In the genomic region with DNA sequence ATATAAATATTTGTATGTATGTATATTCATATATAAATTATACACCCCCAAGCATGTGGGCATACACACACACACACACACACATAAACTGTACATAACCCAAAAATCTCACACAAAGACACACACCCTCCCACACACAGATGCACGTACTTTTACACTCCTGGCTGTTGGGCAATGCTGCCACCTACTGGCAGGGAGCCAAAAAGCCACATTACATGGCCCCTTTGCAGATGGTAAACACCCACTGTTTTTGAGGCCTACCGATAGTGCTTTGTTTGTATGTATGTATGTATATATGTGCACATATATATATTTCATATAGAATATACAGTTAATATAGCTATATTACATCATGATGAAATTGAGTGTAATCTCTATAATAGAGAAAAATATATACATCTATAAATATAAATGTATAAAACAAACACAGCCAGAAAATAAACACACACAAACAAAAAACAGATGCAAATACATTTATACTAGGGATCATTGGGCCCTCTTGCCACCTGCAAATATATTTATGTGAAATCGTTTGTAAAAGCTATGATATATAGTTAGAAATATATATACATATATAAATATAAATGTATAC, we compare ENCODE assay signal across 9 cellular contexts.
A peak's percentile ranks its signal among the peaks of the same experiment; 100 is the strongest.
DNase-seq lines count a peak whose midpoint lies in the region; ATAC-seq and TF ChIP-seq lines count a peak whose summit lies in the region.
"Had no signal": no experiment of that assay in that cellular context is flagged by ENCODE, and none has a peak within 500 bp of the region (broad histone marks: within the 10 kb centered on the region; RNA-seq: fewer than 3 reads in every experiment).

No MANE protein-coding gene starts in this region.

- no peaks in the 10 kb centered on the region for H3K36me3 Mint-ChIP-seq in CD8-positive, alpha-beta memory T cell
- no peaks in the 10 kb centered on the region for H3K36me3 Mint-ChIP-seq in endodermal cell (ENCODE audit: low read depth)

- H3K4me1 ChIP-seq in CD8-positive, alpha-beta memory T cell (ENCODE audit: insufficient read depth, low read length): no peaks in the 10 kb centered on the region
- H3K4me1 ChIP-seq in endodermal cell (ENCODE audit: control insufficient read depth, insufficient read depth, low read length) (no peaks in the 10 kb centered on the region), mucosa of descending colon (ENCODE audit: low read depth) (no peaks in the 10 kb centered on the region)

- peak; percentile 71 to 88 (median 77) for DNase-seq in CD8-positive, alpha-beta memory T cell
- DNase-seq in NCI-H774 (lab: John Stamatoyannopoulos, UW) (peak; percentile 73), endodermal cell (peak; percentile 92), mucosa of descending colon (peak; percentile 65 to 81 (median 80))
- DNase-seq in activated CD8-positive, alpha-beta memory T cell treated with anti-CD3 and anti-CD28 coated beads for 1 hour (ENCODE audit: extremely low read depth in 1 of 2, low read depth in 1 of 2): peak; percentile 60 to 72
- DNase-seq in stimulated activated CD8-positive, alpha-beta memory T cell treated with anti-CD3 and anti-CD28 coated beads, Interleukin-4, amount 100 ng/mL, for 4 hours (ENCODE audit: low read depth in 2 of 2, low spot score in 1 of 2): peak; percentile 62 to 71

- 24% methylated on average over 1 of the region's 3 CpGs; no CpG with 5 or more reads in 1 of the 2 experiments for WGBS in endodermal cell (ENCODE audit: insufficient coverage in 1 of 2, insufficient read length in 1 of 2), 2 experiments

- H3K36me3 ChIP-seq in CD8-positive, alpha-beta memory T cell (ENCODE audit: insufficient read depth, low read length): no peaks in the 10 kb centered on the region
- no peaks in the 10 kb centered on the region for H3K36me3 ChIP-seq in endodermal cell (ENCODE audit: control insufficient read depth, insufficient read depth, low read length)
- H3K36me3 ChIP-seq in mucosa of descending colon (ENCODE audit: low read depth): no peaks in the 10 kb centered on the region

- H3K4me3 ChIP-seq in CD8-positive, alpha-beta memory T cell (ENCODE audit: low read length): no peak overlapping the region
- H3K4me3 ChIP-seq in endodermal cell (ENCODE audit: low read length) (no peak overlapping the region), mucosa of descending colon (no peak overlapping the region)

- CTCF ChIA-PET in CD8-positive, alpha-beta memory T cell (lab: Charles Lee): interaction anchor here (0.7 to 2.0 kb wide), 5 partner anchors 8 to 206 kb away, joined by 3 to 7 read pairs (median 3); no protein-coding TSS in a partner anchor

- peaks cover 0 to 5% of the 10 kb centered on the region in 2 donors for H3K27me3 Mint-ChIP-seq in CD8-positive, alpha-beta memory T cell
- no peaks in the 10 kb centered on the region for H3K27me3 Mint-ChIP-seq in endodermal cell (ENCODE audit: insufficient read depth)

- H3K27ac ChIP-seq in CD8-positive, alpha-beta memory T cell (ENCODE audit: low read depth, low read length): no peak overlapping the region
- no peak overlapping the region for H3K27ac ChIP-seq in endodermal cell (ENCODE audit: low read depth, low read length)

- H3K9me3 ChIP-seq in CD8-positive, alpha-beta memory T cell (ENCODE audit: low read length): no peaks in the 10 kb centered on the region
- H3K9me3 ChIP-seq in endodermal cell (ENCODE audit: control insufficient read depth, low read length) (no peaks in the 10 kb centered on the region), mucosa of descending colon (no peaks in the 10 kb centered on the region)

- ATAC-seq in GM19397 (IDR thresholded peaks at IDR 0.05; ENCODE audit: unreplicated experiment): peak; percentile 92
- ATAC-seq in HG03469 (IDR thresholded peaks at IDR 0.05; ENCODE audit: unreplicated experiment): peak; percentile 89
- peak; percentile 92 for ATAC-seq in mucosa of descending colon

- POLR2A ChIA-PET in CD8-positive, alpha-beta memory T cell (lab: Charles Lee): no interaction called here

- H3K4me1 Mint-ChIP-seq in CD8-positive, alpha-beta memory T cell: no peaks in the 10 kb centered on the region
- H3K4me1 Mint-ChIP-seq in endodermal cell: no peaks in the 10 kb centered on the region

- intact Hi-C loops in mucosa of descending colon (cut with DNase I, micrococcal nuclease): loop anchor here in 1 of 2 donors (10.0 kb wide), 1 partner anchor 136 kb away; no protein-coding TSS in a partner anchor

- H3K9ac ChIP-seq in endodermal cell (ENCODE audit: extremely low read depth, low read length, poor library complexity, severe bottlenecking): no peak overlapping the region

- H3K9me3 Mint-ChIP-seq in CD8-positive, alpha-beta memory T cell: no peaks in the 10 kb centered on the region
- H3K9me3 Mint-ChIP-seq in endodermal cell: no peaks in the 10 kb centered on the region
- H3K9me3 Mint-ChIP-seq: T-helper 1 cell treated with Interleukin-12 subunit alpha and Interleukin-12 subunit beta and Interleukin-4 antibody, amounts not matched to agents 30 μg/mL and 1 μg/mL, for 36 hours had no signal

- no peak overlapping the region for H3K4me3 Mint-ChIP-seq in CD8-positive, alpha-beta memory T cell
- H3K4me3 Mint-ChIP-seq in endodermal cell: no peak overlapping the region
- H3K4me3 Mint-ChIP-seq: T-helper 1 cell treated with Interleukin-12 subunit alpha and Interleukin-12 subunit beta and Interleukin-4 antibody, amounts not matched to agents 30 μg/mL and 1 μg/mL, for 36 hours had no signal

- TF ChIP-seq CTCF in endodermal cell (conservative IDR thresholded peaks at IDR 0.05) (peak; percentile 98), mucosa of descending colon (IDR thresholded peaks at IDR 0.05) (peak; percentile 66)

- no peaks in the 10 kb centered on the region for H3K27me3 ChIP-seq in CD8-positive, alpha-beta memory T cell (ENCODE audit: insufficient read depth, low read length, poor library complexity, severe bottlenecking)
- H3K27me3 ChIP-seq in endodermal cell (ENCODE audit: control insufficient read depth, insufficient read depth, low read length, poor library complexity, severe bottlenecking): no peaks in the 10 kb centered on the region

- no peak overlapping the region for H3K27ac Mint-ChIP-seq in CD8-positive, alpha-beta memory T cell
- no peak overlapping the region for H3K27ac Mint-ChIP-seq in endodermal cell
- H3K27ac Mint-ChIP-seq: T-helper 1 cell treated with Interleukin-12 subunit alpha and Interleukin-12 subunit beta and Interleukin-4 antibody, amounts not matched to agents 30 μg/mL and 1 μg/mL, for 36 hours had no signal
